ENCODE assay signal across 9 cellular contexts in genomic region chr11:101916422-101916821, GRCh38. TPM values are rescaled to one million over a fixed set of nuclear protein-coding genes. Genes with fewer than 3 reads are reported as not detected.
DNase-seq lines count a peak whose midpoint lies in the region; ATAC-seq and TF ChIP-seq lines count a peak whose summit lies in the region.
"Had no signal": no experiment of that assay in that cellular context is flagged by ENCODE, and none has a peak within 500 bp of the region (broad histone marks: within the 10 kb centered on the region; RNA-seq: fewer than 3 reads in every experiment).

TSS of gene ANGPTL5 (minus strand) at chr11:101916522. CDS start at chr11:101907909, 8,613 bp downstream.

- H3K27me3 Mint-ChIP-seq in naive thymus-derived CD4-positive, alpha-beta T cell = peaks cover 0 to 6% (median 0%) of the 10 kb centered on the region in 5 donors

- TF ChIP-seq CTCF in A673 (conservative IDR thresholded peaks at IDR 0.05; ENCODE audit: low read depth, low read length) (no peak), coronary artery (IDR thresholded peaks at IDR 0.05) (no peak)

- POLR2A ChIA-PET in A673 (lab: Charles Lee; ENCODE audit: low non-redundant PET) = no interaction called here
- POLR2A ChIA-PET in naive thymus-derived CD4-positive, alpha-beta T cell (lab: Charles Lee) = no interaction called here

- H3K27ac Mint-ChIP-seq in naive thymus-derived CD4-positive, alpha-beta T cell = peak within 1 kb of the TSS; percentile 79 to 95 (median 89)

- no peaks in the 10 kb centered on the region for H3K36me3 Mint-ChIP-seq in naive thymus-derived CD4-positive, alpha-beta T cell

- H3K36me3 ChIP-seq in A673 (ENCODE audit: insufficient read depth, low read length, poor library complexity, severe bottlenecking) = no peaks in the 10 kb centered on the region
- no peaks in the 10 kb centered on the region for H3K36me3 ChIP-seq in naive thymus-derived CD4-positive, alpha-beta T cell (ENCODE audit: control insufficient read depth in 2 of 3, insufficient read depth in 3 of 3, low read length in 3 of 3)

- H3K4me1 Mint-ChIP-seq in naive thymus-derived CD4-positive, alpha-beta T cell = peaks cover 18 to 30% (median 26%) of the 10 kb centered on the region in 7 donors

- H3K9me3 ChIP-seq in A673 (ENCODE audit: low read depth, low read length, poor library complexity, severe bottlenecking) = no peaks in the 10 kb centered on the region
- no peaks in the 10 kb centered on the region for H3K9me3 ChIP-seq in naive thymus-derived CD4-positive, alpha-beta T cell (ENCODE audit: control insufficient read depth in 2 of 3, low read length in 3 of 3)

- H3K27ac ChIP-seq in A673 (ENCODE audit: low read depth, low read length, poor library complexity, severe bottlenecking) (no peak within 1 kb of the TSS), coronary artery (peak within 1 kb of the TSS; percentile 89 to 94)
- H3K27ac ChIP-seq in naive thymus-derived CD4-positive, alpha-beta T cell (ENCODE audit: low read depth, low read length) = peak within 1 kb of the TSS; percentile 68

- no peaks in the 10 kb centered on the region for H3K27me3 ChIP-seq in A673 (replicated peaks; ENCODE audit: insufficient read depth, low read depth, low read length, poor library complexity)
- H3K27me3 ChIP-seq in naive thymus-derived CD4-positive, alpha-beta T cell (ENCODE audit: control insufficient read depth in 2 of 2, insufficient read depth in 2 of 2, low read length in 2 of 2) = no peaks in the 10 kb centered on the region

- intact Hi-C loops in A673 (cut with micrococcal nuclease; ENCODE audit: unreplicated experiment) = no loop called here
- intact Hi-C loops in naive thymus-derived CD4-positive, alpha-beta T cell (cut with micrococcal nuclease) = loop anchor here (5.0 kb wide), 2 partner anchors 1176 to 1191 kb away; partner anchors contain the start of genes DCUN1D5 (in 2 of the 2) and DYNC2H1 (in 1 of the 2)

- BruUV-seq in A673 (replicated peaks; lab: Mats Ljungman, UMichigan) = no TSS peak

- H3K4me3 Mint-ChIP-seq in naive thymus-derived CD4-positive, alpha-beta T cell = peak within 1 kb of the TSS; percentile 90 to 97 (median 94)

- no peak for ATAC-seq in naive thymus-derived CD4-positive, alpha-beta T cell
- ATAC-seq in GM19023 (IDR thresholded peaks at IDR 0.05; ENCODE audit: unreplicated experiment) (no peak), HG02970 (IDR thresholded peaks at IDR 0.05; ENCODE audit: low FRiP score, unreplicated experiment) (no peak), GM18873 (IDR thresholded peaks at IDR 0.05; ENCODE audit: low FRiP score, unreplicated experiment) (no peak)

- H3K4me3 ChIP-seq in A673 (ENCODE audit: low read depth, low read length, poor library complexity, severe bottlenecking) (peak within 1 kb of the TSS; percentile 82), coronary artery (peak within 1 kb of the TSS; percentile 79)
- peak within 1 kb of the TSS; percentile 69 for H3K4me3 ChIP-seq in Jurkat, Clone E6-1 (ENCODE audit: low read length)
- peak within 1 kb of the TSS; percentile 78 for H3K4me3 ChIP-seq in naive thymus-derived CD4-positive, alpha-beta T cell (ENCODE audit: low read length)

- CTCF ChIA-PET in A673 (lab: Charles Lee) = no interaction called here
- CTCF ChIA-PET in naive thymus-derived CD4-positive, alpha-beta T cell (lab: Charles Lee) = no interaction called here

- peaks cover 18% of the 10 kb centered on the region for H3K4me1 ChIP-seq in A673 (ENCODE audit: insufficient read depth, low read length, poor library complexity, severe bottlenecking)
- peaks cover 10 to 13% of the 10 kb centered on the region in 2 donors for H3K4me1 ChIP-seq in naive thymus-derived CD4-positive, alpha-beta T cell (ENCODE audit: control insufficient read depth in 2 of 2, insufficient read depth in 2 of 2, low read length in 2 of 2)

- DNase-seq in A673 (ENCODE audit: low spot score) = no peak
- DNase-seq in Jurkat, Clone E6-1 (ENCODE audit: low read depth, low spot score) = no peak
- no peak for DNase-seq in coronary artery (ENCODE audit: low spot score)
- no peak for DNase-seq in naive thymus-derived CD4-positive, alpha-beta T cell
- DNase-seq in NCI-H2081 treated with DMSO at 0.1 percent for 48 hours (lab: John Stamatoyannopoulos, UW) = no peak

- H3K9me3 Mint-ChIP-seq in naive thymus-derived CD4-positive, alpha-beta T cell = no peaks in the 10 kb centered on the region

RNA-seq across cellular contexts. Expression of gene ANGPTL5, which starts in this region (rescaled TPM):
- not detected in 2 replicates for total RNA-seq in A673 (2021)
- polyA plus RNA-seq in Jurkat, Clone E6-1 (2012; ENCODE audit: insufficient read depth, insufficient read length) = not detected
- total RNA-seq in naive thymus-derived CD4-positive, alpha-beta T cell = not detected
- not detected for polyA plus RNA-seq in naive thymus-derived CD4-positive, alpha-beta T cell
- total RNA-seq: NCI-H460 had no signal
